14 cellular contexts compared by ENCODE assay signal in genomic region chr1:109444376-109444775, GRCh38. TPM values are rescaled to one million over a fixed set of nuclear protein-coding genes. Genes with fewer than 3 reads are reported as not detected.
A peak's percentile ranks its signal among the peaks of the same experiment; 100 is the strongest.
DNase-seq lines count a peak whose midpoint lies in the region; ATAC-seq and TF ChIP-seq lines count a peak whose summit lies in the region.
"Had no signal": no experiment of that assay in that cellular context is flagged by ENCODE, and none has a peak within 500 bp of the region (broad histone marks: within the 10 kb centered on the region; RNA-seq: fewer than 3 reads in every experiment).

No MANE protein-coding gene starts in this region.

- DNase-seq in EL (peak; percentile 29), HCEC 1CT (peak; percentile 43), esophagus muscularis mucosa (ENCODE audit: extremely low spot score) (peak; percentile 45)
- DNase-seq in activated naive CD4-positive, alpha-beta T cell treated with Interleukin-2 at 50 U/mL for 16 hours = no peak
- DNase-seq: H7, NCI-H1417 treated with DMSO at 0.1 percent for 48 hours, NCI-H2029, NCI-H2171 treated with DMSO at 0.1 percent for 48 hours, OCI-M1, T-helper 1 cell had no signal

- 88% methylated on average over 1 of the region's 1 CpG for WGBS in esophagus muscularis mucosa

- H3K4me3 ChIP-seq in esophagus muscularis mucosa = no peak overlapping the region
- H3K4me3 ChIP-seq: BLaER1 treated with 17β-estradiol and CSF1 and Interleukin-3, amounts not matched to agents 10 nM and 100 nM; SJSA1 had no signal

- no peak for TF ChIP-seq POLR2A in esophagus muscularis mucosa (IDR thresholded peaks at IDR 0.05; ENCODE audit: low read depth)

- no peak for TF ChIP-seq EP300 in esophagus muscularis mucosa (IDR thresholded peaks at IDR 0.05)

- TF ChIP-seq CTCF in esophagus muscularis mucosa (IDR thresholded peaks at IDR 0.05) = no peak

- no peak for ATAC-seq in HG02973 (IDR thresholded peaks at IDR 0.05; ENCODE audit: unreplicated experiment)

- no peaks in the 10 kb centered on the region for H3K4me1 ChIP-seq in esophagus muscularis mucosa
- H3K4me1 ChIP-seq: SJSA1 had no signal

- intact Hi-C loops in esophagus muscularis mucosa (cut with DNase I) = no loop called here

- no peak overlapping the region for H3K27ac ChIP-seq in esophagus muscularis mucosa (replicated peaks in 1 of 4)
- H3K27ac ChIP-seq: BLaER1 treated with 17β-estradiol and CSF1 and Interleukin-3, amounts not matched to agents 10 nM and 100 nM; RWPE1; SJSA1 had no signal

- no peaks in the 10 kb centered on the region for H3K36me3 ChIP-seq in esophagus muscularis mucosa
- H3K36me3 ChIP-seq: BLaER1 treated with 17β-estradiol and CSF1 and Interleukin-3, amounts not matched to agents 10 nM and 100 nM; SJSA1 had no signal

- peaks cover 0 to 27% (median 3%) of the 10 kb centered on the region in 4 donors for H3K27me3 ChIP-seq in esophagus muscularis mucosa
- H3K27me3 ChIP-seq: BLaER1 treated with 17β-estradiol and CSF1 and Interleukin-3, amounts not matched to agents 10 nM and 100 nM had no signal

- H3K9me3 ChIP-seq in esophagus muscularis mucosa = no peaks in the 10 kb centered on the region
- H3K9me3 ChIP-seq: SJSA1 had no signal

RNA-seq across cellular contexts. Expression of gene PSMA5, which starts 18.1 kb away (rescaled TPM):
- total RNA-seq in esophagus muscularis mucosa = 10 to 100 TPM; 15.8 to 29.8 (median 27.4) TPM

RNA-seq across cellular contexts. Expression of gene SYPL2, which starts 22.0 kb away (rescaled TPM):
- total RNA-seq in esophagus muscularis mucosa = 1 to 10 TPM; 2.7 to 8.0 (median 4.6) TPM

RNA-seq across cellular contexts. Expression of gene ATXN7L2, which starts 39.3 kb away (rescaled TPM):
- 1 to 10 TPM; 2.2 to 3.3 (median 2.7) TPM for total RNA-seq in esophagus muscularis mucosa

RNA-seq across cellular contexts. Expression of gene SORT1, which starts 46.7 kb away (rescaled TPM):
- total RNA-seq in esophagus muscularis mucosa = 100 to 1,000 TPM in 3 of 4 donors, 10 to 100 TPM in 1; 92.6 to 136 (median 134) TPM

RNA-seq across cellular contexts. Expression of gene CYB561D1, which starts 49.5 kb away (rescaled TPM):
- total RNA-seq in esophagus muscularis mucosa = 10 to 100 TPM in 2 of 4 donors, 1 to 10 TPM in 2; 6.2 to 16.4 (median 8.2) TPM
